In the genomic region with DNA sequence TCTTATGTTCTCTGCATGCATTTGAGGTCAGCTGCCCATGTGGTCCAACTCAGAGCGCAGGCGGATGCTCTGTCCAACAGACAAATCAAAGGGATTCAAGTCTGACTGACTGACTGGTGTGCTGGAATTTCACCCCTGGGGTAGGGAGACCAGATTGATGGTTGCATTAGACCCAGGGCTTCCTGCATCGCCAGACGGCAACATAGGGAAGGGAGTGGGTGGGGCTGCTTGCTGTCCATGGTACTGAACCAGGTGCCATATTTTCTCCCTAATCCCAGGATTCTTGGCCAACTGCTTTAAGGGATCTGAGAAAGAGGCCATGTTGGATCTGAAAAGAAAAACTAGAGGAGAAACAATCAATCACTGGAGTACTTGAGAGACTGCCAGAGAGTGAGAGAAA, we compare ENCODE assay signal across 1 cellular context.
TF ChIP-seq lines count a peak whose summit lies in the region.

No MANE protein-coding gene starts in this region.

TF ChIP-seq in HepG2, 621 proteins besides CTCF, POLR2A, EP300 and RAD21 (continued from another document and continues in another):
- TF ChIP-seq, protein P1, sequence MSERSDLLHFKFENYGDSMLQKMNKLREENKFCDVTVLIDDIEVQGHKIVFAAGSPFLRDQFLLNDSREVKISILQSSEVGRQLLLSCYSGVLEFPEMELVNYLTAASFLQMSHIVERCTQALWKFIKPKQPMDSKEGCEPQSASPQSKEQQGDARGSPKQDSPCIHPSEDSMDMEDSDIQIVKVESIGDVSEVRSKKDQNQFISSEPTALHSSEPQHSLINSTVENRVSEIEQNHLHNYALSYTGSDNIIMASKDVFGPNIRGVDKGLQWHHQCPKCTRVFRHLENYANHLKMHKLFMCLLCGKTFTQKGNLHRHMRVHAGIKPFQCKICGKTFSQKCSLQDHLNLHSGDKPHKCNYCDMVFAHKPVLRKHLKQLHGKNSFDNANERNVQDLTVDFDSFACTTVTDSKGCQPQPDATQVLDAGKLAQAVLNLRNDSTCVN (CRISPR knock-in tag; IDR thresholded peaks at IDR 0.05; ENCODE audit: borderline replicate concordance), result no peak
- TF ChIP-seq ZMYM2 (CRISPR knock-in tag; IDR thresholded peaks at IDR 0.05), result no peak
- no peak for TF ChIP-seq RFX5 (IDR thresholded peaks at IDR 0.05; ENCODE audit: low read depth, low read length)
- no peak for TF ChIP-seq ARNT (IDR thresholded peaks at IDR 0.05)
- TF ChIP-seq KDM5B (CRISPR knock-in tag; IDR thresholded peaks at IDR 0.05; ENCODE audit: borderline replicate concordance), result no peak
- 0 out of 2 replicates have a peak, but pooled peaks have one; percentile 49 for TF ChIP-seq NKX3-1 (CRISPR knock-in tag; IDR thresholded peaks at IDR 0.05)
- TF ChIP-seq HNRNPL (IDR thresholded peaks at IDR 0.05; ENCODE audit: low read depth, low read length), result no peak
- TF ChIP-seq, protein P2, sequence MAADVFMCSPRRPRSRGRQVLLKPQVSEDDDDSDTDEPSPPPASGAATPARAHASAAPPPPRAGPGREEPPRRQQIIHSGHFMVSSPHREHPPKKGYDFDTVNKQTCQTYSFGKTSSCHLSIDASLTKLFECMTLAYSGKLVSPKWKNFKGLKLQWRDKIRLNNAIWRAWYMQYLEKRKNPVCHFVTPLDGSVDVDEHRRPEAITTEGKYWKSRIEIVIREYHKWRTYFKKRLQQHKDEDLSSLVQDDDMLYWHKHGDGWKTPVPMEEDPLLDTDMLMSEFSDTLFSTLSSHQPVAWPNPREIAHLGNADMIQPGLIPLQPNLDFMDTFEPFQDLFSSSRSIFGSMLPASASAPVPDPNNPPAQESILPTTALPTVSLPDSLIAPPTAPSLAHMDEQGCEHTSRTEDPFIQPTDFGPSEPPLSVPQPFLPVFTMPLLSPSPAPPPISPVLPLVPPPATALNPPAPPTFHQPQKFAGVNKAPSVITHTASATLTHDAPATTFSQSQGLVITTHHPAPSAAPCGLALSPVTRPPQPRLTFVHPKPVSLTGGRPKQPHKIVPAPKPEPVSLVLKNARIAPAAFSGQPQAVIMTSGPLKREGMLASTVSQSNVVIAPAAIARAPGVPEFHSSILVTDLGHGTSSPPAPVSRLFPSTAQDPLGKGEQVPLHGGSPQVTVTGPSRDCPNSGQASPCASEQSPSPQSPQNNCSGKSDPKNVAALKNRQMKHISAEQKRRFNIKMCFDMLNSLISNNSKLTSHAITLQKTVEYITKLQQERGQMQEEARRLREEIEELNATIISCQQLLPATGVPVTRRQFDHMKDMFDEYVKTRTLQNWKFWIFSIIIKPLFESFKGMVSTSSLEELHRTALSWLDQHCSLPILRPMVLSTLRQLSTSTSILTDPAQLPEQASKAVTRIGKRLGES (CRISPR knock-in tag; IDR thresholded peaks at IDR 0.05; ENCODE audit: borderline replicate concordance), result no peak
- TF ChIP-seq, protein P3, sequence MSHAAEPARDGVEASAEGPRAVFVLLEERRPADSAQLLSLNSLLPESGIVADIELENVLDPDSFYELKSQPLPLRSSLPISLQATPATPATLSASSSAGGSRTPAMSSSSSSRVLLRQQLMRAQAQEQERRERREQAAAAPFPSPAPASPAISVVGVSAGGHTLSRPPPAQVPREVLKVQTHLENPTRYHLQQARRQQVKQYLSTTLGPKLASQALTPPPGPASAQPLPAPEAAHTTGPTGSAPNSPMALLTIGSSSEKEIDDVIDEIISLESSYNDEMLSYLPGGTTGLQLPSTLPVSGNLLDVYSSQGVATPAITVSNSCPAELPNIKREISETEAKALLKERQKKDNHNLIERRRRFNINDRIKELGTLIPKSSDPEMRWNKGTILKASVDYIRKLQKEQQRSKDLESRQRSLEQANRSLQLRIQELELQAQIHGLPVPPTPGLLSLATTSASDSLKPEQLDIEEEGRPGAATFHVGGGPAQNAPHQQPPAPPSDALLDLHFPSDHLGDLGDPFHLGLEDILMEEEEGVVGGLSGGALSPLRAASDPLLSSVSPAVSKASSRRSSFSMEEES (CRISPR knock-in tag; IDR thresholded peaks at IDR 0.05), result no peak
- TF ChIP-seq ZFP36L1 (CRISPR knock-in tag; IDR thresholded peaks at IDR 0.05), result no peak
- TF ChIP-seq ZNF772 (CRISPR knock-in tag; IDR thresholded peaks at IDR 0.05), result no peak
- TF ChIP-seq, protein P4, sequence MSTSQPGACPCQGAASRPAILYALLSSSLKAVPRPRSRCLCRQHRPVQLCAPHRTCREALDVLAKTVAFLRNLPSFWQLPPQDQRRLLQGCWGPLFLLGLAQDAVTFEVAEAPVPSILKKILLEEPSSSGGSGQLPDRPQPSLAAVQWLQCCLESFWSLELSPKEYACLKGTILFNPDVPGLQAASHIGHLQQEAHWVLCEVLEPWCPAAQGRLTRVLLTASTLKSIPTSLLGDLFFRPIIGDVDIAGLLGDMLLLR (CRISPR knock-in tag; IDR thresholded peaks at IDR 0.05), result no peak
- TF ChIP-seq, protein P5, sequence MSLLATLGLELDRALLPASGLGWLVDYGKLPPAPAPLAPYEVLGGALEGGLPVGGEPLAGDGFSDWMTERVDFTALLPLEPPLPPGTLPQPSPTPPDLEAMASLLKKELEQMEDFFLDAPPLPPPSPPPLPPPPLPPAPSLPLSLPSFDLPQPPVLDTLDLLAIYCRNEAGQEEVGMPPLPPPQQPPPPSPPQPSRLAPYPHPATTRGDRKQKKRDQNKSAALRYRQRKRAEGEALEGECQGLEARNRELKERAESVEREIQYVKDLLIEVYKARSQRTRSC (CRISPR knock-in tag; IDR thresholded peaks at IDR 0.05; ENCODE audit: low read depth), result no peak
- no peak for TF ChIP-seq NR2F6 (IDR thresholded peaks at IDR 0.05)
- no peak for TF ChIP-seq NR2F6 (CRISPR knock-in tag; IDR thresholded peaks at IDR 0.05)
- TF ChIP-seq, protein P6, sequence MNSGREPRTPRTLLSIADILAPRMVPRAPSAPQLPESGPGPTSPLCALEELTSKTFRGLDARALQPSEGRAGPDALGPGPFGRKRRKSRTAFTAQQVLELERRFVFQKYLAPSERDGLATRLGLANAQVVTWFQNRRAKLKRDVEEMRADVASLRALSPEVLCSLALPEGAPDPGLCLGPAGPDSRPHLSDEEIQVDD (CRISPR knock-in tag; IDR thresholded peaks at IDR 0.05; ENCODE audit: borderline replicate concordance), result no peak
- no peak for TF ChIP-seq ZNF484 (CRISPR knock-in tag; IDR thresholded peaks at IDR 0.05; ENCODE audit: borderline replicate concordance, low read depth)
- TF ChIP-seq, protein P7, sequence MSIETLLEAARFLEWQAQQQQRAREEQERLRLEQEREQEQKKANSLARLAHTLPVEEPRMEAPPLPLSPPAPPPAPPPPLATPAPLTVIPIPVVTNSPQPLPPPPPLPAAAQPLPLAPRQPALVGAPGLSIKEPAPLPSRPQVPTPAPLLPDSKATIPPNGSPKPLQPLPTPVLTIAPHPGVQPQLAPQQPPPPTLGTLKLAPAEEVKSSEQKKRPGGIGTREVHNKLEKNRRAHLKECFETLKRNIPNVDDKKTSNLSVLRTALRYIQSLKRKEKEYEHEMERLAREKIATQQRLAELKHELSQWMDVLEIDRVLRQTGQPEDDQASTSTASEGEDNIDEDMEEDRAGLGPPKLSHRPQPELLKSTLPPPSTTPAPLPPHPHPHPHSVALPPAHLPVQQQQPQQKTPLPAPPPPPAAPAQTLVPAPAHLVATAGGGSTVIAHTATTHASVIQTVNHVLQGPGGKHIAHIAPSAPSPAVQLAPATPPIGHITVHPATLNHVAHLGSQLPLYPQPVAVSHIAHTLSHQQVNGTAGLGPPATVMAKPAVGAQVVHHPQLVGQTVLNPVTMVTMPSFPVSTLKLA (IDR thresholded peaks at IDR 0.05), result no peak
- TF ChIP-seq MBNL3 (CRISPR knock-in tag; conservative IDR thresholded peaks at IDR 0.05), result no peak
- peak; percentile 97 for TF ChIP-seq MIER2 (CRISPR knock-in tag; IDR thresholded peaks at IDR 0.05)
- no peak for TF ChIP-seq CBX1 (IDR thresholded peaks at IDR 0.05; ENCODE audit: low read depth)
- TF ChIP-seq CC2D1A (CRISPR knock-in tag; IDR thresholded peaks at IDR 0.05), result no peak
- TF ChIP-seq NR2F2 (IDR thresholded peaks at IDR 0.05; ENCODE audit: borderline replicate concordance, low read depth), result no peak
- TF ChIP-seq IRF2 (CRISPR knock-in tag; IDR thresholded peaks at IDR 0.05), result no peak
- TF ChIP-seq, protein P8, sequence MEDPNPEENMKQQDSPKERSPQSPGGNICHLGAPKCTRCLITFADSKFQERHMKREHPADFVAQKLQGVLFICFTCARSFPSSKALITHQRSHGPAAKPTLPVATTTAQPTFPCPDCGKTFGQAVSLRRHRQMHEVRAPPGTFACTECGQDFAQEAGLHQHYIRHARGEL (CRISPR knock-in tag; IDR thresholded peaks at IDR 0.05), result no peak
- TF ChIP-seq, protein P9, sequence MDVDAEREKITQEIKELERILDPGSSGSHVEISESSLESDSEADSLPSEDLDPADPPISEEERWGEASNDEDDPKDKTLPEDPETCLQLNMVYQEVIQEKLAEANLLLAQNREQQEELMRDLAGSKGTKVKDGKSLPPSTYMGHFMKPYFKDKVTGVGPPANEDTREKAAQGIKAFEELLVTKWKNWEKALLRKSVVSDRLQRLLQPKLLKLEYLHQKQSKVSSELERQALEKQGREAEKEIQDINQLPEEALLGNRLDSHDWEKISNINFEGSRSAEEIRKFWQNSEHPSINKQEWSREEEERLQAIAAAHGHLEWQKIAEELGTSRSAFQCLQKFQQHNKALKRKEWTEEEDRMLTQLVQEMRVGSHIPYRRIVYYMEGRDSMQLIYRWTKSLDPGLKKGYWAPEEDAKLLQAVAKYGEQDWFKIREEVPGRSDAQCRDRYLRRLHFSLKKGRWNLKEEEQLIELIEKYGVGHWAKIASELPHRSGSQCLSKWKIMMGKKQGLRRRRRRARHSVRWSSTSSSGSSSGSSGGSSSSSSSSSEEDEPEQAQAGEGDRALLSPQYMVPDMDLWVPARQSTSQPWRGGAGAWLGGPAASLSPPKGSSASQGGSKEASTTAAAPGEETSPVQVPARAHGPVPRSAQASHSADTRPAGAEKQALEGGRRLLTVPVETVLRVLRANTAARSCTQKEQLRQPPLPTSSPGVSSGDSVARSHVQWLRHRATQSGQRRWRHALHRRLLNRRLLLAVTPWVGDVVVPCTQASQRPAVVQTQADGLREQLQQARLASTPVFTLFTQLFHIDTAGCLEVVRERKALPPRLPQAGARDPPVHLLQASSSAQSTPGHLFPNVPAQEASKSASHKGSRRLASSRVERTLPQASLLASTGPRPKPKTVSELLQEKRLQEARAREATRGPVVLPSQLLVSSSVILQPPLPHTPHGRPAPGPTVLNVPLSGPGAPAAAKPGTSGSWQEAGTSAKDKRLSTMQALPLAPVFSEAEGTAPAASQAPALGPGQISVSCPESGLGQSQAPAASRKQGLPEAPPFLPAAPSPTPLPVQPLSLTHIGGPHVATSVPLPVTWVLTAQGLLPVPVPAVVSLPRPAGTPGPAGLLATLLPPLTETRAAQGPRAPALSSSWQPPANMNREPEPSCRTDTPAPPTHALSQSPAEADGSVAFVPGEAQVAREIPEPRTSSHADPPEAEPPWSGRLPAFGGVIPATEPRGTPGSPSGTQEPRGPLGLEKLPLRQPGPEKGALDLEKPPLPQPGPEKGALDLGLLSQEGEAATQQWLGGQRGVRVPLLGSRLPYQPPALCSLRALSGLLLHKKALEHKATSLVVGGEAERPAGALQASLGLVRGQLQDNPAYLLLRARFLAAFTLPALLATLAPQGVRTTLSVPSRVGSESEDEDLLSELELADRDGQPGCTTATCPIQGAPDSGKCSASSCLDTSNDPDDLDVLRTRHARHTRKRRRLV (CRISPR knock-in tag; IDR thresholded peaks at IDR 0.05), result no peak
- TF ChIP-seq TCF7L2 (IDR thresholded peaks at IDR 0.05; ENCODE audit: low read depth, low read length), result no peak
- no peak for TF ChIP-seq CHCHD3 (CRISPR knock-in tag; IDR thresholded peaks at IDR 0.05)
- TF ChIP-seq ZNF644 (CRISPR knock-in tag; IDR thresholded peaks at IDR 0.05; ENCODE audit: low read depth), result peak; percentile 77; the same call in 1 of the 2 replicates
- no peak for TF ChIP-seq CBX5 (CRISPR knock-in tag; IDR thresholded peaks at IDR 0.05; ENCODE audit: borderline replicate concordance)
- no peak for TF ChIP-seq ZNF841 (CRISPR knock-in tag; IDR thresholded peaks at IDR 0.05; ENCODE audit: borderline replicate concordance)
- TF ChIP-seq, protein P10, sequence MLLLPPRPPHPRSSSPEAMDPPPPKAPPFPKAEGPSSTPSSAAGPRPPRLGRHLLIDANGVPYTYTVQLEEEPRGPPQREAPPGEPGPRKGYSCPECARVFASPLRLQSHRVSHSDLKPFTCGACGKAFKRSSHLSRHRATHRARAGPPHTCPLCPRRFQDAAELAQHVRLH (CRISPR knock-in tag; IDR thresholded peaks at IDR 0.05; ENCODE audit: borderline replicate concordance, low read depth), result no peak
- no peak for TF ChIP-seq ZNF660 (CRISPR knock-in tag; IDR thresholded peaks at IDR 0.05; ENCODE audit: borderline replicate concordance, low read depth)
- no peak for TF ChIP-seq PHB2 (IDR thresholded peaks at IDR 0.05; ENCODE audit: partially characterized antibody)
- no peak for TF ChIP-seq TBX3 (IDR thresholded peaks at IDR 0.05; ENCODE audit: borderline replicate concordance)
- TF ChIP-seq, protein P11, sequence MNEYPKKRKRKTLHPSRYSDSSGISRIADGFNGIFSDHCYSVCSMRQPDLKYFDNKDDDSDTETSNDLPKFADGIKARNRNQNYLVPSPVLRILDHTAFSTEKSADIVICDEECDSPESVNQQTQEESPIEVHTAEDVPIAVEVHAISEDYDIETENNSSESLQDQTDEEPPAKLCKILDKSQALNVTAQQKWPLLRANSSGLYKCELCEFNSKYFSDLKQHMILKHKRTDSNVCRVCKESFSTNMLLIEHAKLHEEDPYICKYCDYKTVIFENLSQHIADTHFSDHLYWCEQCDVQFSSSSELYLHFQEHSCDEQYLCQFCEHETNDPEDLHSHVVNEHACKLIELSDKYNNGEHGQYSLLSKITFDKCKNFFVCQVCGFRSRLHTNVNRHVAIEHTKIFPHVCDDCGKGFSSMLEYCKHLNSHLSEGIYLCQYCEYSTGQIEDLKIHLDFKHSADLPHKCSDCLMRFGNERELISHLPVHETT (CRISPR knock-in tag; conservative IDR thresholded peaks at IDR 0.05), result no peak
- TF ChIP-seq ZBTB21 (CRISPR knock-in tag; IDR thresholded peaks at IDR 0.05), result peak; percentile 20; the same call in 1 of the 2 replicates
- TF ChIP-seq SP140L (CRISPR knock-in tag; IDR thresholded peaks at IDR 0.05; ENCODE audit: borderline replicate concordance), result no peak
- TF ChIP-seq TEAD2 (CRISPR knock-in tag; IDR thresholded peaks at IDR 0.05), result 0 out of 2 replicates have a peak, but pooled peaks have one; percentile 29
- no peak for TF ChIP-seq TGIF2 (CRISPR knock-in tag; IDR thresholded peaks at IDR 0.05)
- TF ChIP-seq KLF15 (CRISPR knock-in tag; IDR thresholded peaks at IDR 0.05; ENCODE audit: borderline replicate concordance), result no peak
- no peak for TF ChIP-seq ZNF7 (CRISPR knock-in tag; IDR thresholded peaks at IDR 0.05)
- no peak for TF ChIP-seq ZNF510 (CRISPR knock-in tag; IDR thresholded peaks at IDR 0.05; ENCODE audit: low read depth)
- TF ChIP-seq NFKB2 (CRISPR knock-in tag; IDR thresholded peaks at IDR 0.05; ENCODE audit: borderline replicate concordance), result no peak
- no peak for TF ChIP-seq KDM5A (IDR thresholded peaks at IDR 0.05; ENCODE audit: borderline replicate concordance, low read length)
- peak; percentile 96 for TF ChIP-seq EHMT2 (IDR thresholded peaks at IDR 0.05; ENCODE audit: borderline replicate concordance, low read depth, low read length)
- no peak for TF ChIP-seq SP5 (CRISPR knock-in tag; IDR thresholded peaks at IDR 0.05; ENCODE audit: borderline replicate concordance, low read depth)
- no peak for TF ChIP-seq CENPX (CRISPR knock-in tag; IDR thresholded peaks at IDR 0.05)
- no peak for TF ChIP-seq SOX6 (IDR thresholded peaks at IDR 0.05)
- TF ChIP-seq SOX6 (CRISPR knock-in tag; IDR thresholded peaks at IDR 0.05), result no peak
- TF ChIP-seq HOXA9 (CRISPR knock-in tag; IDR thresholded peaks at IDR 0.05; ENCODE audit: borderline replicate concordance), result no peak
- no peak for TF ChIP-seq ZEB1 (IDR thresholded peaks at IDR 0.05; ENCODE audit: insufficient replicate concordance, low read depth)
